Comparison of ENCODE assay signal across 1 cellular context in genomic region chr10:131982185-131982756, GRCh38.
A peak's percentile ranks its signal among the peaks of the same experiment; 100 is the strongest.
TF ChIP-seq lines count a peak whose summit lies in the region.

No MANE protein-coding gene starts in this region.

TF ChIP-seq in K562, 482 proteins besides CTCF, POLR2A, EP300 and RAD21 (continued from another document and continues in another):
- no peak for TF ChIP-seq HMGXB4 (CRISPR knock-in tag; IDR thresholded peaks at IDR 0.05)
- no peak for TF ChIP-seq ZNF239 (CRISPR knock-in tag; IDR thresholded peaks at IDR 0.05)
- no peak for TF ChIP-seq MAZ (CRISPR knock-in tag; conservative IDR thresholded peaks at IDR 0.05 in 1 of 2, IDR thresholded peaks at IDR 0.05 in 1 of 2)
- TF ChIP-seq TCF15 (CRISPR knock-in tag; IDR thresholded peaks at IDR 0.05): no peak
- TF ChIP-seq UBTF (IDR thresholded peaks at IDR 0.05; ENCODE audit: borderline replicate concordance in 1 of 2, low read depth in 2 of 2, low read length in 2 of 2): no peak
- TF ChIP-seq HES1 (IDR thresholded peaks at IDR 0.05; ENCODE audit: low read depth): no peak
- TF ChIP-seq ZNF778 (CRISPR knock-in tag; IDR thresholded peaks at IDR 0.05): no peak
- TF ChIP-seq GTF2F1 (IDR thresholded peaks at IDR 0.05; ENCODE audit: low read depth, low read length): no peak
- peak; percentile 73 for TF ChIP-seq RBFOX2 (IDR thresholded peaks at IDR 0.05; ENCODE audit: low read depth, low read length)
- TF ChIP-seq KDM2B (CRISPR knock-in tag; IDR thresholded peaks at IDR 0.05): 0 out of 2 replicates have a peak, but pooled peaks have one; percentile 35
- TF ChIP-seq BACH1 (tag; IDR thresholded peaks at IDR 0.05): no peak
- no peak for TF ChIP-seq SRSF7 (optimal IDR thresholded peaks at IDR 0.05; ENCODE audit: low read depth, low read length)
- no peak for TF ChIP-seq KLF13 (tag; IDR thresholded peaks at IDR 0.05; ENCODE audit: borderline replicate concordance, low read depth)
- no peak for TF ChIP-seq TCF3 (CRISPR knock-in tag; IDR thresholded peaks at IDR 0.05)
- TF ChIP-seq CXXC5 (CRISPR knock-in tag; IDR thresholded peaks at IDR 0.05): peak; percentile 18; the same call in 1 of the 2 replicates
- no peak for TF ChIP-seq ESRRA (IDR thresholded peaks at IDR 0.05; ENCODE audit: borderline replicate concordance, low read depth)
- TF ChIP-seq ETV6 (IDR thresholded peaks at IDR 0.05; ENCODE audit: borderline replicate concordance in 1 of 2, low read depth in 2 of 2, low read length in 1 of 2): no peak
- no peak for TF ChIP-seq ETV6 (CRISPR knock-in tag; IDR thresholded peaks at IDR 0.05; ENCODE audit: borderline replicate concordance)
- no peak for TF ChIP-seq CBX8 (IDR thresholded peaks at IDR 0.05; ENCODE audit: borderline replicate concordance, extremely low read depth, low read depth, low read length, poor library complexity, severe bottlenecking)
- no peak for TF ChIP-seq GTF3C2 (IDR thresholded peaks at IDR 0.05; ENCODE audit: borderline replicate concordance, extremely low read depth, insufficient read length)
- no peak for TF ChIP-seq VEZF1 (CRISPR knock-in tag; IDR thresholded peaks at IDR 0.05)
- TF ChIP-seq ARID3B (CRISPR knock-in tag; IDR thresholded peaks at IDR 0.05; ENCODE audit: borderline replicate concordance): no peak
- TF ChIP-seq TFAP4 (CRISPR knock-in tag; IDR thresholded peaks at IDR 0.05; ENCODE audit: borderline replicate concordance): no peak
- no peak for TF ChIP-seq NUFIP1 (IDR thresholded peaks at IDR 0.05; ENCODE audit: partially characterized antibody)
- TF ChIP-seq HNRNPL (IDR thresholded peaks at IDR 0.05; ENCODE audit: low read depth, low read length): 0 out of 2 replicates have a peak, but pooled peaks have one; percentile 13
- TF ChIP-seq ZBTB34 (CRISPR knock-in tag; IDR thresholded peaks at IDR 0.05): no peak
- TF ChIP-seq TRIM24 (IDR thresholded peaks at IDR 0.05): no peak
- TF ChIP-seq YBX1 (IDR thresholded peaks at IDR 0.05): no peak
- TF ChIP-seq CREB3L1 (IDR thresholded peaks at IDR 0.05; ENCODE audit: borderline replicate concordance, low read depth): no peak
- TF ChIP-seq ZEB2 (IDR thresholded peaks at IDR 0.05): no peak
- no peak for TF ChIP-seq ZKSCAN3 (CRISPR knock-in tag; IDR thresholded peaks at IDR 0.05)
- no peak for TF ChIP-seq ELK3 (CRISPR knock-in tag; IDR thresholded peaks at IDR 0.05)
- TF ChIP-seq ZBTB11 (CRISPR knock-in tag; IDR thresholded peaks at IDR 0.05): no peak
- peak; percentile 88 for TF ChIP-seq POLR2G (IDR thresholded peaks at IDR 0.05; ENCODE audit: low read depth, low read length)
- no peak for TF ChIP-seq ZNF644 (tag; IDR thresholded peaks at IDR 0.05; ENCODE audit: low read depth)
- no peak for TF ChIP-seq RBM14 (IDR thresholded peaks at IDR 0.05; ENCODE audit: borderline replicate concordance, insufficient read depth, low read depth, low read length)
- TF ChIP-seq PHF20 (IDR thresholded peaks at IDR 0.05; ENCODE audit: partially characterized antibody): no peak
- no peak for TF ChIP-seq GATAD2A (IDR thresholded peaks at IDR 0.05)
- TF ChIP-seq PPARD (CRISPR knock-in tag; IDR thresholded peaks at IDR 0.05): no peak
- TF ChIP-seq GATA2 (CRISPR knock-in tag; IDR thresholded peaks at IDR 0.05): no peak
- TF ChIP-seq L3MBTL2 (IDR thresholded peaks at IDR 0.05): peak; percentile 68
- no peak for TF ChIP-seq ATF1 (CRISPR knock-in tag; IDR thresholded peaks at IDR 0.05)
- no peak for TF ChIP-seq ATF1 (tag; IDR thresholded peaks at IDR 0.05)
- no peak for TF ChIP-seq SMARCB1 (IDR thresholded peaks at IDR 0.05; ENCODE audit: insufficient read length, low read depth)
- no peak for TF ChIP-seq ZNF77 (CRISPR knock-in tag; IDR thresholded peaks at IDR 0.05)
